In the genomic region with DNA sequence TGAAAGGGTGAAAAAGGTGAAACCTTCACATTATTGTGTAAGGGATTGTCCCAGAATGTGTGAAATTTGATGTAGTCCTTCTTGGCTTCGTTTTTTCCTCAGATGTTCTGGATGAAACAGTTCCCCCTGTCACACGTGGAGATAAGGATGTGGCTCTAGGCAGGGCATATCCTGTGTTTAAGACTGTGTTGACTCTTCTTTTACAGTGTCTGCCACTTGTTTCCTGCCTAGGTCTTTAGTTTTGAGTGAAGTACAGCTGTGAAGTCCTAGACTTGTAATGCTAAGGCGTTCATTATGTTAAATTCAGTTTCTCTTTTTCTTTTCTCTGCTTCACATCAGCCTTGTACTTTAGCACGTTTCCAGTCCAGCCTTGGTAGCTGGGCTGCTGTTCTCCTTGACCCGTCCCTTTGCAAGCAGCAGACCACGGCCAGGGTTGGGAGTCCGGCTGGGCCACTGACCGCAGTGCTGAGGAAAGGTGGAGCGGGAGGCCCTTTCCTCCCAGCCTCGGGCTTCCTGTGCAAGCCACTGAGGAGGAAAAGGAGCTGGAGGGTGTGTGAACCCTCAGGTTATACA, we compare ENCODE assay signal across 8 cellular contexts. TPM values are rescaled to one million over a fixed set of nuclear protein-coding genes. Genes with fewer than 3 reads are reported as not detected.
A peak's percentile ranks its signal among the peaks of the same experiment; 100 is the strongest.
DNase-seq lines count a peak whose midpoint lies in the region; ATAC-seq and TF ChIP-seq lines count a peak whose summit lies in the region.

No MANE protein-coding gene starts in this region.

- peak overlapping the region; percentile 34 for H3K4me3 ChIP-seq in mononuclear cell (ENCODE audit: low read length)

- peak; percentile 71 for ATAC-seq in HG02885 (IDR thresholded peaks at IDR 0.05; ENCODE audit: poor library complexity, unreplicated experiment)

- CTCF ChIA-PET in MCF 10A (lab: Yijun Ruan, JAX), result interaction anchor here (0.6 to 2.4 kb wide), 12 partner anchors 9 to 815 kb away, joined by 3 to 10 read pairs (median 3); no protein-coding TSS in a partner anchor

- H3K27me3 ChIP-seq in mononuclear cell (ENCODE audit: insufficient read depth, low read length), result no peaks in the 10 kb centered on the region

- no TSS peak for BruUV-seq in MCF 10A (replicated peaks; lab: Mats Ljungman, UMichigan)

- TF ChIP-seq CTCF in MCF 10A (IDR thresholded peaks at IDR 0.05; ENCODE audit: unreplicated experiment), result no peak

- POLR2A ChIA-PET in MCF 10A (lab: Yijun Ruan, JAX), result interaction anchor here (0.6 to 5.4 kb wide), 7 partner anchors 9 to 73 kb away, joined by 3 to 56 read pairs (median 9); a partner anchor contains a TSS

- H3K9me3 ChIP-seq in mononuclear cell (ENCODE audit: low read depth, low read length), result no peaks in the 10 kb centered on the region

- peaks cover 61% of the 10 kb centered on the region for H3K4me1 Mint-ChIP-seq in MCF 10A (ENCODE audit: insufficient read depth, unreplicated experiment)

- peak; percentile 63 for DNase-seq in activated T-cell treated with anti-CD3 and anti-CD28 coated beads, Interleukin-2, amount 50 U/mL, for 1 hour
- no peak for DNase-seq in activated T-cell treated with anti-CD3 and anti-CD28 coated beads, Interleukin-2, amount 50 U/mL, for 48 hours
- DNase-seq in OCI-M1 (lab: John Stamatoyannopoulos, UW) (peak; percentile 33), MCF 10A (ENCODE audit: unreplicated experiment) (no peak), HUDEP-2 (lab: John Stamatoyannopoulos, UW; ENCODE audit: unreplicated experiment in 76 of 76) (no peak), occipital lobe (lab: John Stamatoyannopoulos, UW) (no peak)

- H3K9me3 Mint-ChIP-seq in MCF 10A (ENCODE audit: unreplicated experiment), result no peaks in the 10 kb centered on the region

- H3K36me3 Mint-ChIP-seq in MCF 10A (ENCODE audit: insufficient read depth, unreplicated experiment), result no peaks in the 10 kb centered on the region

- peaks cover 97% of the 10 kb centered on the region for H3K4me1 ChIP-seq in mononuclear cell (ENCODE audit: insufficient read depth, low read length)

- H3K4me3 Mint-ChIP-seq in MCF 10A (ENCODE audit: unreplicated experiment), result peak overlapping the region; percentile 42

- H3K27me3 Mint-ChIP-seq in MCF 10A (ENCODE audit: insufficient read depth, unreplicated experiment), result no peaks in the 10 kb centered on the region

- H3K27ac Mint-ChIP-seq in MCF 10A (ENCODE audit: low read depth, unreplicated experiment), result peak overlapping the region; percentile 67

- intact Hi-C loops in MCF 10A (cut with micrococcal nuclease), result no loop called here

RNA-seq across cellular contexts. Expression of a gene that starts 59.1 kb away (rescaled TPM):
- 30.5 and 30.6 TPM in 2 replicates for total RNA-seq in MCF 10A (2022)
- 52.8 TPM for total RNA-seq in mononuclear cell
- total RNA-seq in occipital lobe, result 6.1 TPM

Comparison
In these comparisons a context has a peak if more than half of its experiments do, and no peak if none do; other contexts are left out.
1. DNase-seq: peak in activated T-cell treated with anti-CD3 and anti-CD28 coated beads, Interleukin-2, amount 50 U/mL, for 1 hour (single experiment) and OCI-M1 (single experiment); none in activated T-cell treated with anti-CD3 and anti-CD28 coated beads, Interleukin-2, amount 50 U/mL, for 48 hours (0 of 2), MCF 10A (single experiment), HUDEP-2 (0 of 76) and occipital lobe (single experiment).